ENCODE assay signal across 20 cellular contexts in genomic region chr1:1170215-1170890, GRCh38. TPM values are rescaled to one million over a fixed set of nuclear protein-coding genes. Genes with fewer than 3 reads are reported as not detected.
DNase-seq lines count a peak whose midpoint lies in the region; ATAC-seq and TF ChIP-seq lines count a peak whose summit lies in the region.
"Had no signal": no experiment of that assay in that cellular context is flagged by ENCODE, and none has a peak within 500 bp of the region (broad histone marks: within the 10 kb centered on the region; RNA-seq: fewer than 3 reads in every experiment).

No MANE protein-coding gene starts in this region.

- POLR2A ChIA-PET in CD8-positive, alpha-beta memory T cell (lab: Charles Lee): interaction anchor here (0.6 kb wide), 1 partner anchor 37 kb away, joined by 3 read pairs; no protein-coding TSS in a partner anchor

- H3K27ac ChIP-seq in stomach: peak overlapping the region in 3 of 5 donors; percentile 5 to 62 (median 20)
- H3K27ac ChIP-seq in CD8-positive, alpha-beta memory T cell (ENCODE audit: low read depth, low read length): no peak overlapping the region

- peaks cover 0 to 18% of the 10 kb centered on the region in 2 donors for H3K27me3 Mint-ChIP-seq in natural killer cell (ENCODE audit: low read depth in 2 of 2)
- peaks cover 0 to 3% of the 10 kb centered on the region in 2 donors for H3K27me3 Mint-ChIP-seq in natural killer cell treated with Interleukin-12 subunit alpha and Interleukin-12 subunit beta and Interleukin-15 and Interleukin-18, amount 100 ng/mL, for 72 hours
- peaks cover 10% of the 10 kb centered on the region for H3K27me3 Mint-ChIP-seq in activated T-helper 1 cell treated with anti-CD3 and anti-CD28 coated beads, Interleukin-12 subunit alpha, Interleukin-12 subunit beta, Interleukin-2, Interleukin-4 antibody, amounts not matched to agents 30 ng/mL and 10 ng/mL and 1 ng/mL, durations not matched to agents 14 hours and 24 hours and 36 hours (ENCODE audit: insufficient read depth)
- H3K27me3 Mint-ChIP-seq in CD8-positive, alpha-beta memory T cell: peaks cover 4 to 15% of the 10 kb centered on the region in 2 donors

- H3K4me3 ChIP-seq in stomach: no peak overlapping the region
- H3K4me3 ChIP-seq in CD8-positive, alpha-beta memory T cell (ENCODE audit: low read length): no peak overlapping the region
- H3K4me3 ChIP-seq: GM23338 had no signal

- CTCF ChIA-PET in CD8-positive, alpha-beta memory T cell (lab: Charles Lee): no interaction called here

- H3K36me3 ChIP-seq in stomach: peaks cover 0 to 17% (median 3%) of the 10 kb centered on the region in 4 donors
- no peaks in the 10 kb centered on the region for H3K36me3 ChIP-seq in CD8-positive, alpha-beta memory T cell (ENCODE audit: insufficient read depth, low read length)

- H3K27ac Mint-ChIP-seq in natural killer cell: peak overlapping the region in 1 of 2 donors; percentile 25
- H3K27ac Mint-ChIP-seq in natural killer cell treated with Interleukin-12 subunit alpha and Interleukin-12 subunit beta and Interleukin-15 and Interleukin-18, amount 100 ng/mL, for 72 hours: no peak overlapping the region
- peak overlapping the region; percentile 61 for H3K27ac Mint-ChIP-seq in activated T-helper 1 cell treated with anti-CD3 and anti-CD28 coated beads, Interleukin-12 subunit alpha, Interleukin-12 subunit beta, Interleukin-2, Interleukin-4 antibody, amounts not matched to agents 30 ng/mL and 10 ng/mL and 1 ng/mL, durations not matched to agents 14 hours and 24 hours and 36 hours
- no peak overlapping the region for H3K27ac Mint-ChIP-seq in CD8-positive, alpha-beta memory T cell
- H3K27ac Mint-ChIP-seq: GM23338 had no signal

- peaks cover 11 to 15% of the 10 kb centered on the region in 2 donors for H3K4me1 Mint-ChIP-seq in natural killer cell
- H3K4me1 Mint-ChIP-seq in natural killer cell treated with Interleukin-12 subunit alpha and Interleukin-12 subunit beta and Interleukin-15 and Interleukin-18, amount 100 ng/mL, for 72 hours (ENCODE audit: low read depth in 2 of 2): peaks cover 5 to 14% of the 10 kb centered on the region in 2 donors
- peaks cover 12% of the 10 kb centered on the region for H3K4me1 Mint-ChIP-seq in activated T-helper 1 cell treated with anti-CD3 and anti-CD28 coated beads, Interleukin-12 subunit alpha, Interleukin-12 subunit beta, Interleukin-2, Interleukin-4 antibody, amounts not matched to agents 30 ng/mL and 10 ng/mL and 1 ng/mL, durations not matched to agents 14 hours and 24 hours and 36 hours (ENCODE audit: low read depth)
- H3K4me1 Mint-ChIP-seq in CD8-positive, alpha-beta memory T cell: peaks cover 4 to 24% (median 9%) of the 10 kb centered on the region in 3 donors

- no peak overlapping the region for H3K4me3 Mint-ChIP-seq in natural killer cell
- H3K4me3 Mint-ChIP-seq in natural killer cell treated with Interleukin-12 subunit alpha and Interleukin-12 subunit beta and Interleukin-15 and Interleukin-18, amount 100 ng/mL, for 72 hours: no peak overlapping the region
- no peak overlapping the region for H3K4me3 Mint-ChIP-seq in activated T-helper 1 cell treated with anti-CD3 and anti-CD28 coated beads, Interleukin-12 subunit alpha, Interleukin-12 subunit beta, Interleukin-2, Interleukin-4 antibody, amounts not matched to agents 30 ng/mL and 10 ng/mL and 1 ng/mL, durations not matched to agents 14 hours and 24 hours and 36 hours
- H3K4me3 Mint-ChIP-seq in CD8-positive, alpha-beta memory T cell: no peak overlapping the region
- H3K4me3 Mint-ChIP-seq: activated CD4-positive, alpha-beta T cell treated with anti-CD3 and anti-CD28 coated beads, Interleukin-2, amount 10 ng/mL, durations not matched to agents 7 days and 5 days; GM23338 had no signal

- no peak for TF ChIP-seq EP300 in stomach (IDR thresholded peaks at IDR 0.05)

- 26 to 39% (median 35%) methylated on average over 13 to 19 of the region's 19 CpGs for WGBS in stomach, 5 donors

- H3K9me3 Mint-ChIP-seq in natural killer cell: no peaks in the 10 kb centered on the region
- H3K9me3 Mint-ChIP-seq in natural killer cell treated with Interleukin-12 subunit alpha and Interleukin-12 subunit beta and Interleukin-15 and Interleukin-18, amount 100 ng/mL, for 72 hours: no peaks in the 10 kb centered on the region
- no peaks in the 10 kb centered on the region for H3K9me3 Mint-ChIP-seq in activated T-helper 1 cell treated with anti-CD3 and anti-CD28 coated beads, Interleukin-12 subunit alpha, Interleukin-12 subunit beta, Interleukin-2, Interleukin-4 antibody, amounts not matched to agents 30 ng/mL and 10 ng/mL and 1 ng/mL, durations not matched to agents 14 hours and 24 hours and 36 hours
- no peaks in the 10 kb centered on the region for H3K9me3 Mint-ChIP-seq in CD8-positive, alpha-beta memory T cell
- H3K9me3 Mint-ChIP-seq: activated CD4-positive, alpha-beta T cell treated with anti-CD3 and anti-CD28 coated beads, Interleukin-2, amount 10 ng/mL, durations not matched to agents 7 days and 5 days; GM23338 had no signal

- no peak for TF ChIP-seq POLR2A in stomach (IDR thresholded peaks at IDR 0.05)

- H3K36me3 Mint-ChIP-seq in natural killer cell: no peaks in the 10 kb centered on the region
- no peaks in the 10 kb centered on the region for H3K36me3 Mint-ChIP-seq in natural killer cell treated with Interleukin-12 subunit alpha and Interleukin-12 subunit beta and Interleukin-15 and Interleukin-18, amount 100 ng/mL, for 72 hours
- no peaks in the 10 kb centered on the region for H3K36me3 Mint-ChIP-seq in activated T-helper 1 cell treated with anti-CD3 and anti-CD28 coated beads, Interleukin-12 subunit alpha, Interleukin-12 subunit beta, Interleukin-2, Interleukin-4 antibody, amounts not matched to agents 30 ng/mL and 10 ng/mL and 1 ng/mL, durations not matched to agents 14 hours and 24 hours and 36 hours (ENCODE audit: low read depth)
- H3K36me3 Mint-ChIP-seq in CD8-positive, alpha-beta memory T cell: no peaks in the 10 kb centered on the region

- intact Hi-C loops in natural killer cell (cut with micrococcal nuclease): loop anchor here (5.0 kb wide), 1 partner anchor 37 kb away; the partner anchor contains the start of gene TNFRSF18
- intact Hi-C loops in activated T-helper 1 cell treated with anti-CD3 and anti-CD28 coated beads, Interleukin-12 subunit alpha, Interleukin-12 subunit beta, Interleukin-2, Interleukin-4 antibody, amounts not matched to agents 30 ng/mL and 10 ng/mL and 1 ng/mL, durations not matched to agents 14 hours and 24 hours and 36 hours (cut with micrococcal nuclease): no loop called here
- intact Hi-C loops in stomach (cut with DNase I; ENCODE audit: low total_unique reads): loop anchor here (5.0 to 10.0 kb wide), 2 partner anchors 48 to 54 kb away; no protein-coding TSS in a partner anchor

- no peak for ATAC-seq in natural killer cell
- ATAC-seq in natural killer cell treated with Interleukin-12 subunit alpha and Interleukin-12 subunit beta and Interleukin-15 and Interleukin-18, amount 100 ng/mL, for 72 hours: no peak
- ATAC-seq: GM23338 had no signal

- H3K9me3 ChIP-seq in stomach: no peaks in the 10 kb centered on the region
- no peaks in the 10 kb centered on the region for H3K9me3 ChIP-seq in CD8-positive, alpha-beta memory T cell (ENCODE audit: low read length)
- H3K9me3 ChIP-seq: SK-N-SH had no signal

- H3K27me3 ChIP-seq in stomach: peaks cover 3 to 95% (median 40%) of the 10 kb centered on the region in 3 donors
- no peaks in the 10 kb centered on the region for H3K27me3 ChIP-seq in CD8-positive, alpha-beta memory T cell (ENCODE audit: insufficient read depth, low read length, poor library complexity, severe bottlenecking)

- TF ChIP-seq CTCF in natural killer cell (IDR thresholded peaks at IDR 0.05) (no peak), stomach (IDR thresholded peaks at IDR 0.05) (no peak)

- DNase-seq in natural killer cell (peak; percentile 14), left kidney (ENCODE audit: low read depth, low spot score) (peak; percentile 56), stomach (no peak), NAMALWA (ENCODE audit: low spot score) (no peak), pons (ENCODE audit: low spot score) (no peak)
- no peak for DNase-seq in natural killer cell treated with Interleukin-12 subunit alpha and Interleukin-12 subunit beta and Interleukin-15 and Interleukin-18, amount 100 ng/mL, for 72 hours (ENCODE audit: low spot score)
- no peak for DNase-seq in activated T-helper 1 cell treated with anti-CD3 and anti-CD28 coated beads, Interleukin-12 subunit alpha, Interleukin-12 subunit beta, Interleukin-2, Interleukin-4 antibody, amounts not matched to agents 30 ng/mL and 10 ng/mL and 1 ng/mL, durations not matched to agents 14 hours and 24 hours and 36 hours (ENCODE audit: low spot score)
- no peak for DNase-seq in CD8-positive, alpha-beta memory T cell
- DNase-seq: activated CD4-positive, alpha-beta T cell treated with anti-CD3 and anti-CD28 coated beads, Interleukin-2, amount 10 ng/mL, durations not matched to agents 7 days and 5 days; activated T-cell treated with anti-CD3 and anti-CD28 coated beads, Interleukin-2, amount 50 U/mL, for 48 hours; effector CD8-positive, alpha-beta T cell; NCI-H2081; NCI-H526; SK-N-SH had no signal

- peaks cover 17 to 63% (median 50%) of the 10 kb centered on the region in 4 donors for H3K4me1 ChIP-seq in stomach
- H3K4me1 ChIP-seq in CD8-positive, alpha-beta memory T cell (ENCODE audit: insufficient read depth, low read length): peaks cover 15% of the 10 kb centered on the region

RNA-seq across cellular contexts. Expression of gene TTLL10, which starts 3.3 kb away (rescaled TPM):
- total RNA-seq in natural killer cell: 1 to 10 TPM in 2 of 3 donors, under 1 TPM in 1; 0.23 to 1.7 (median 1.7) TPM
- total RNA-seq in natural killer cell treated with Interleukin-12 subunit alpha and Interleukin-12 subunit beta and Interleukin-15 and Interleukin-18, amount 100 ng/mL, for 72 hours: under 1 TPM in 1 of 2 donors, not detected in 1; 0.31 TPM
- total RNA-seq in activated T-helper 1 cell treated with anti-CD3 and anti-CD28 coated beads, Interleukin-12 subunit alpha, Interleukin-12 subunit beta, Interleukin-2, Interleukin-4 antibody, amounts not matched to agents 30 ng/mL and 10 ng/mL and 1 ng/mL, durations not matched to agents 14 hours and 24 hours and 36 hours: 0.10 and 0.15 TPM in 2 replicates
- total RNA-seq in stomach: 1 to 10 TPM in 1 of 5 donors, not detected in 4; 6.4 TPM
- under 1 TPM in 2 of 3 donors, not detected in 1; 0.13 to 0.46 TPM for polyA plus RNA-seq in stomach
- not detected for total RNA-seq in CD8-positive, alpha-beta memory T cell
- not detected for polyA plus RNA-seq in CD8-positive, alpha-beta memory T cell
- total RNA-seq: lower leg skin, M059J, OCI-LY7 had no signal
- polyA plus RNA-seq: AG04450, GM23338, neural cell, SK-N-SH had no signal

RNA-seq across cellular contexts. Expression of gene TNFRSF18, which starts 36.0 kb away (rescaled TPM):
- total RNA-seq in natural killer cell (10 to 100 TPM; 40.3 to 81.9 (median 54.7) TPM), stomach (10 to 100 TPM in 1 of 5 donors, 1 to 10 TPM in 1, not detected in 3; 1.7 to 11.9 TPM)
- total RNA-seq in natural killer cell treated with Interleukin-12 subunit alpha and Interleukin-12 subunit beta and Interleukin-15 and Interleukin-18, amount 100 ng/mL, for 72 hours: 100 to 1,000 TPM; 295 to 591 TPM
- total RNA-seq in activated T-helper 1 cell treated with anti-CD3 and anti-CD28 coated beads, Interleukin-12 subunit alpha, Interleukin-12 subunit beta, Interleukin-2, Interleukin-4 antibody, amounts not matched to agents 30 ng/mL and 10 ng/mL and 1 ng/mL, durations not matched to agents 14 hours and 24 hours and 36 hours: 350 and 356 TPM in 2 replicates
- 1 to 10 TPM in 1 of 3 donors, under 1 TPM in 1, not detected in 1; 0.37 to 3.6 TPM for polyA plus RNA-seq in stomach
- total RNA-seq in CD8-positive, alpha-beta memory T cell: 10 to 100 TPM; 91.0 to 97.1 TPM
- polyA plus RNA-seq in CD8-positive, alpha-beta memory T cell: 2.0 TPM
- total RNA-seq: M059J, OCI-LY7 had no signal
- polyA plus RNA-seq: neural cell had no signal

RNA-seq across cellular contexts. Expression of gene TNFRSF4, which starts 43.6 kb away (rescaled TPM):
- 10 to 100 TPM; 14.3 to 26.5 (median 15.7) TPM for total RNA-seq in natural killer cell
- 100 to 1,000 TPM in 1 of 2 donors, 10 to 100 TPM in 1; 56.8 to 305 TPM for total RNA-seq in natural killer cell treated with Interleukin-12 subunit alpha and Interleukin-12 subunit beta and Interleukin-15 and Interleukin-18, amount 100 ng/mL, for 72 hours
- total RNA-seq in activated T-helper 1 cell treated with anti-CD3 and anti-CD28 coated beads, Interleukin-12 subunit alpha, Interleukin-12 subunit beta, Interleukin-2, Interleukin-4 antibody, amounts not matched to agents 30 ng/mL and 10 ng/mL and 1 ng/mL, durations not matched to agents 14 hours and 24 hours and 36 hours: 788 and 811 TPM in 2 replicates
- total RNA-seq in stomach: under 1 TPM in 1 of 5 donors, not detected in 4; 0.55 TPM
- 1 to 10 TPM; 1.7 to 4.5 (median 4.2) TPM for polyA plus RNA-seq in stomach
- total RNA-seq in CD8-positive, alpha-beta memory T cell: 100 to 1,000 TPM; 180 to 193 TPM
- 1.9 TPM for polyA plus RNA-seq in CD8-positive, alpha-beta memory T cell
- total RNA-seq: GM23338, M059J had no signal
- polyA plus RNA-seq: GM23338, neural cell, SK-N-SH had no signal

RNA-seq across cellular contexts. Expression of gene C1orf159, which starts 54.5 kb away (rescaled TPM):
- total RNA-seq in natural killer cell: 10 to 100 TPM; 19.6 to 25.1 (median 21.5) TPM
- total RNA-seq in natural killer cell treated with Interleukin-12 subunit alpha and Interleukin-12 subunit beta and Interleukin-15 and Interleukin-18, amount 100 ng/mL, for 72 hours: 10 to 100 TPM; 18.6 to 37.1 TPM
- total RNA-seq in activated T-helper 1 cell treated with anti-CD3 and anti-CD28 coated beads, Interleukin-12 subunit alpha, Interleukin-12 subunit beta, Interleukin-2, Interleukin-4 antibody, amounts not matched to agents 30 ng/mL and 10 ng/mL and 1 ng/mL, durations not matched to agents 14 hours and 24 hours and 36 hours: 30.0 and 30.3 TPM in 2 replicates
- total RNA-seq in stomach: 10 to 100 TPM; 15.8 to 67.0 (median 33.8) TPM
- polyA plus RNA-seq in stomach: 10 to 100 TPM; 10.2 to 17.1 (median 12.8) TPM
- 10 to 100 TPM; 18.7 to 20.8 TPM for total RNA-seq in CD8-positive, alpha-beta memory T cell
- polyA plus RNA-seq in CD8-positive, alpha-beta memory T cell: 7.9 TPM

Comparison
In these comparisons a context has a peak if more than half of its experiments do, and no peak if none do; other contexts are left out.
1. DNase-seq: peak in natural killer cell (single experiment) and left kidney (single experiment); none in natural killer cell treated with Interleukin-12 subunit alpha and Interleukin-12 subunit beta and Interleukin-15 and Interleukin-18, amount 100 ng/mL, for 72 hours (single experiment), activated T-helper 1 cell treated with anti-CD3 and anti-CD28 coated beads, Interleukin-12 subunit alpha, Interleukin-12 subunit beta, Interleukin-2, Interleukin-4 antibody, amounts not matched to agents 30 ng/mL and 10 ng/mL and 1 ng/mL, durations not matched to agents 14 hours and 24 hours and 36 hours (single experiment), stomach (single experiment), NAMALWA (single experiment), pons (single experiment) and CD8-positive, alpha-beta memory T cell (0 of 5).
2. RNA of gene TNFRSF4, which starts 43.6 kb away (total RNA-seq): 788 to 811 TPM in activated T-helper 1 cell treated with anti-CD3 and anti-CD28 coated beads, Interleukin-12 subunit alpha, Interleukin-12 subunit beta, Interleukin-2, Interleukin-4 antibody, amounts not matched to agents 30 ng/mL and 10 ng/mL and 1 ng/mL, durations not matched to agents 14 hours and 24 hours and 36 hours, 56.8 to 305 TPM in natural killer cell treated with Interleukin-12 subunit alpha and Interleukin-12 subunit beta and Interleukin-15 and Interleukin-18, amount 100 ng/mL, for 72 hours, 180 to 193 TPM in CD8-positive, alpha-beta memory T cell and 14.3 to 26.5 TPM in natural killer cell; 0.55 TPM in stomach; every median in the first group is over 4 times any median in the second.